1 cellular context compared by ENCODE assay signal in genomic region chr1:96843601-96844000, GRCh38.
TF ChIP-seq lines count a peak whose summit lies in the region.

No MANE protein-coding gene starts in this region.

TF ChIP-seq in GM23338, 12 proteins besides CTCF, POLR2A, EP300 and RAD21 (continued from another document):
- TF ChIP-seq, protein P1, sequence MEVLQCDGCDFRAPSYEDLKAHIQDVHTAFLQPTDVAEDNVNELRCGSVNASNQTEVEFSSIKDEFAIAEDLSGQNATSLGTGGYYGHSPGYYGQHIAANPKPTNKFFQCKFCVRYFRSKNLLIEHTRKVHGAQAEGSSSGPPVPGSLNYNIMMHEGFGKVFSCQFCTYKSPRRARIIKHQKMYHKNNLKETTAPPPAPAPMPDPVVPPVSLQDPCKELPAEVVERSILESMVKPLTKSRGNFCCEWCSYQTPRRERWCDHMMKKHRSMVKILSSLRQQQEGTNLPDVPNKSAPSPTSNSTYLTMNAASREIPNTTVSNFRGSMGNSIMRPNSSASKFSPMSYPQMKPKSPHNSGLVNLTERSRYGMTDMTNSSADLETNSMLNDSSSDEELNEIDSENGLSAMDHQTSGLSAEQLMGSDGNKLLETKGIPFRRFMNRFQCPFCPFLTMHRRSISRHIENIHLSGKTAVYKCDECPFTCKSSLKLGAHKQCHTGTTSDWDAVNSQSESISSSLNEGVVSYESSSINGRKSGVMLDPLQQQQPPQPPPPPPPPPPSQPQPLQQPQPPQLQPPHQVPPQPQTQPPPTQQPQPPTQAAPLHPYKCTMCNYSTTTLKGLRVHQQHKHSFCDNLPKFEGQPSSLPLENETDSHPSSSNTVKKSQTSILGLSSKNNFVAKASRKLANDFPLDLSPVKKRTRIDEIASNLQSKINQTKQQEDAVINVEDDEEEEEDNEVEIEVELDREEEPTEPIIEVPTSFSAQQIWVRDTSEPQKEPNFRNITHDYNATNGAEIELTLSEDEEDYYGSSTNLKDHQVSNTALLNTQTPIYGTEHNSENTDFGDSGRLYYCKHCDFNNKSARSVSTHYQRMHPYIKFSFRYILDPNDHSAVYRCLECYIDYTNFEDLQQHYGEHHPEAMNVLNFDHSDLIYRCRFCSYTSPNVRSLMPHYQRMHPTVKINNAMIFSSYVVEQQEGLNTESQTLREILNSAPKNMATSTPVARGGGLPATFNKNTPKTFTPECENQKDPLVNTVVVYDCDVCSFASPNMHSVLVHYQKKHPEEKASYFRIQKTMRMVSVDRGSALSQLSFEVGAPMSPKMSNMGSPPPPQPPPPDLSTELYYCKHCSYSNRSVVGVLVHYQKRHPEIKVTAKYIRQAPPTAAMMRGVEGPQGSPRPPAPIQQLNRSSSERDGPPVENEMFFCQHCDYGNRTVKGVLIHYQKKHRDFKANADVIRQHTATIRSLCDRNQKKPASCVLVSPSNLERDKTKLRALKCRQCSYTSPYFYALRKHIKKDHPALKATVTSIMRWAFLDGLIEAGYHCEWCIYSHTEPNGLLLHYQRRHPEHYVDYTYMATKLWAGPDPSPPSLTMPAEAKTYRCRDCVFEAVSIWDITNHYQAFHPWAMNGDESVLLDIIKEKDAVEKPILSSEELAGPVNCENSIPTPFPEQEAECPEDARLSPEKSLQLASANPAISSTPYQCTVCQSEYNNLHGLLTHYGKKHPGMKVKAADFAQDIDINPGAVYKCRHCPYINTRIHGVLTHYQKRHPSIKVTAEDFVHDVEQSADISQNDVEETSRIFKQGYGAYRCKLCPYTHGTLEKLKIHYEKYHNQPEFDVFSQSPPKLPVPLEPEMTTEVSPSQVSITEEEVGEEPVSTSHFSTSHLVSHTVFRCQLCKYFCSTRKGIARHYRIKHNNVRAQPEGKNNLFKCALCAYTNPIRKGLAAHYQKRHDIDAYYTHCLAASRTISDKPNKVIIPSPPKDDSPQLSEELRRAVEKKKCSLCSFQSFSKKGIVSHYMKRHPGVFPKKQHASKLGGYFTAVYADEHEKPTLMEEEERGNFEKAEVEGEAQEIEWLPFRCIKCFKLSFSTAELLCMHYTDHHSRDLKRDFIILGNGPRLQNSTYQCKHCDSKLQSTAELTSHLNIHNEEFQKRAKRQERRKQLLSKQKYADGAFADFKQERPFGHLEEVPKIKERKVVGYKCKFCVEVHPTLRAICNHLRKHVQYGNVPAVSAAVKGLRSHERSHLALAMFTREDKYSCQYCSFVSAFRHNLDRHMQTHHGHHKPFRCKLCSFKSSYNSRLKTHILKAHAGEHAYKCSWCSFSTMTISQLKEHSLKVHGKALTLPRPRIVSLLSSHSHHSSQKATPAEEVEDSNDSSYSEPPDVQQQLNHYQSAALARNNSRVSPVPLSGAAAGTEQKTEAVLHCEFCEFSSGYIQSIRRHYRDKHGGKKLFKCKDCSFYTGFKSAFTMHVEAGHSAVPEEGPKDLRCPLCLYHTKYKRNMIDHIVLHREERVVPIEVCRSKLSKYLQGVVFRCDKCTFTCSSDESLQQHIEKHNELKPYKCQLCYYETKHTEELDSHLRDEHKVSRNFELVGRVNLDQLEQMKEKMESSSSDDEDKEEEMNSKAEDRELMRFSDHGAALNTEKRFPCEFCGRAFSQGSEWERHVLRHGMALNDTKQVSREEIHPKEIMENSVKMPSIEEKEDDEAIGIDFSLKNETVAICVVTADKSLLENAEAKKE (CRISPR knock-in tag; IDR thresholded peaks at IDR 0.05) = no peak
- TF ChIP-seq EZH2 (IDR thresholded peaks at IDR 0.05; ENCODE audit: low read depth, unreplicated experiment) (no peak), ZNF331 (CRISPR knock-in tag; IDR thresholded peaks at IDR 0.05; ENCODE audit: low read depth) (no peak), ZNF114 (CRISPR knock-in tag; IDR thresholded peaks at IDR 0.05) (no peak), CREB1 (CRISPR knock-in tag; IDR thresholded peaks at IDR 0.05; ENCODE audit: low read depth) (no peak)
- TF ChIP-seq, protein P2, sequence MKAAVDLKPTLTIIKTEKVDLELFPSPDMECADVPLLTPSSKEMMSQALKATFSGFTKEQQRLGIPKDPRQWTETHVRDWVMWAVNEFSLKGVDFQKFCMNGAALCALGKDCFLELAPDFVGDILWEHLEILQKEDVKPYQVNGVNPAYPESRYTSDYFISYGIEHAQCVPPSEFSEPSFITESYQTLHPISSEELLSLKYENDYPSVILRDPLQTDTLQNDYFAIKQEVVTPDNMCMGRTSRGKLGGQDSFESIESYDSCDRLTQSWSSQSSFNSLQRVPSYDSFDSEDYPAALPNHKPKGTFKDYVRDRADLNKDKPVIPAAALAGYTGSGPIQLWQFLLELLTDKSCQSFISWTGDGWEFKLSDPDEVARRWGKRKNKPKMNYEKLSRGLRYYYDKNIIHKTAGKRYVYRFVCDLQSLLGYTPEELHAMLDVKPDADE (IDR thresholded peaks at IDR 0.05) = no peak
TF ChIP-seq in GM23338: peak in this region for 0.
